Comparison of ENCODE assay signal across 25 cellular contexts in genomic region chrX:17813277-17813676, GRCh38. TPM values are rescaled to one million over a fixed set of nuclear protein-coding genes. Genes with fewer than 3 reads are reported as not detected.
"Had no signal": no experiment of that assay in that cellular context is flagged by ENCODE, and none has a peak within 500 bp of the region (broad histone marks: within the 10 kb centered on the region; RNA-seq: fewer than 3 reads in every experiment).

No MANE protein-coding gene starts in this region.

- H3K27me3 ChIP-seq: heart left ventricle, left lung, neural progenitor cell, neutrophil, thyroid gland, transverse colon, upper lobe of left lung had no signal

- DNase-seq: heart left ventricle; islet precursor cell; left lung; lower lobe of right lung; mammary epithelial cell; mesenchymal stem cell; naive B cell; natural killer cell; nephron progenitor cell; occipital lobe; retina; right cardiac atrium; spleen; stimulated activated CD4-positive, alpha-beta T cell treated with anti-CD3 and anti-CD28 coated beads, Interleukin-4, amount 100 ng/mL, for 24 hours; stimulated activated naive CD4-positive, alpha-beta T cell treated with Interleukin-2 at 50 U/mL for 16 hours; stimulated activated naive CD8-positive, alpha-beta T cell treated with anti-CD3 and anti-CD28 coated beads, Interleukin-15, amount 100 ng/mL, for 72 hours; substantia nigra; thyroid gland; transverse colon; upper lobe of left lung had no signal

- ATAC-seq: lower lobe of right lung; natural killer cell; stimulated activated effector memory CD8-positive, alpha-beta T cell treated with anti-CD3 and anti-CD28 coated beads, Interleukin-12 subunit alpha, Interleukin-12 subunit beta, amount 100 ng/mL, for 72 hours; stimulated activated naive CD8-positive, alpha-beta T cell treated with anti-CD3 and anti-CD28 coated beads, Interleukin-15, amount 100 ng/mL, for 72 hours had no signal

- H3K4me3 ChIP-seq: heart left ventricle, left lung, lower lobe of right lung, neural progenitor cell, prostate gland, skin epidermis, spleen, thyroid gland, transverse colon, upper lobe of left lung had no signal

- H3K36me3 ChIP-seq: heart left ventricle, left lung, lower lobe of right lung, neural progenitor cell, neutrophil, prostate gland, spleen, thyroid gland, transverse colon, upper lobe of left lung had no signal

- H2AFZ ChIP-seq: neural progenitor cell had no signal

- H3K9me3 ChIP-seq: heart left ventricle, left lung, lower lobe of right lung, neutrophil, prostate gland, spleen, thyroid gland, transverse colon, upper lobe of left lung had no signal

- H3K4me1 ChIP-seq: left lung, lower lobe of right lung, neural progenitor cell, prostate gland, spleen, upper lobe of left lung had no signal

- H3K27ac ChIP-seq: heart left ventricle, left lung, lower lobe of right lung, neural progenitor cell, neutrophil, prostate gland, skin epidermis, spleen, thyroid gland, upper lobe of left lung had no signal

RNA-seq across cellular contexts. Expression of gene RAI2, which starts 47.8 kb away (rescaled TPM):
- total RNA-seq: natural killer cell had no signal
- polyA plus RNA-seq: mammary epithelial cell had no signal
